Comparison of ENCODE assay signal across 9 cellular contexts in the genomic region with DNA sequence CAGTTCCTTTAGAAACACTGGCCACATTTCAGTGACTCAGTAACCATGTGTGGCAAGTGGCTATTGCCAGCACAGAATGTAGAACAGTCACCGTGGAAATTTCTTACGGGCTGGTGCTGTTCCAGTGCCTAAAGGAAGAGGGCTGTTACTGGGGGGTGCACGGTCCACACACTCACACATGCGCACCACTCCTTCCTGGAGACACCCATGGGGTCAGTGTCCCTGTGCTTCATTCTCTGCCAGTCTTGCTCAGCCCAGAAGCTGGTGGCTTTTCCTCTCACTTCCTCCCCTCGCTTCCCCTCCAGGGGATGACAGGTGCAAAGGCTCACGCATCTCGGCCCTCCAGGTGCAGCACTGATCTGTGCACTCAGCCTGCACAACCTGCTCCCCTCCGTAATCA.
A peak's percentile ranks its signal among the peaks of the same experiment; 100 is the strongest.
DNase-seq lines count a peak whose midpoint lies in the region; ATAC-seq and TF ChIP-seq lines count a peak whose summit lies in the region.
"Had no signal": no experiment of that assay in that cellular context is flagged by ENCODE, and none has a peak within 500 bp of the region (broad histone marks: within the 10 kb centered on the region; RNA-seq: fewer than 3 reads in every experiment).

No MANE protein-coding gene starts in this region.

- DNase-seq in AG20443 (ENCODE audit: low spot score) (peak; percentile 65), NOMO-1 treated with dmso at 0.1 percent for 144 hours (lab: John Stamatoyannopoulos, UW; ENCODE audit: unreplicated experiment) (peak; percentile 73), SHP77 treated with DMSO at 0.1 percent for 48 hours (lab: John Stamatoyannopoulos, UW) (no peak), NCI-H1694 treated with DMSO at 0.1 percent for 48 hours (lab: John Stamatoyannopoulos, UW) (no peak), KG1 (lab: John Stamatoyannopoulos, UW) (no peak)
- DNase-seq in stimulated activated naive CD4-positive, alpha-beta T cell treated with Interleukin-2 at 50 U/mL for 16 hours (lab: John Stamatoyannopoulos, UW) = no peak
- DNase-seq: OCI-M1 had no signal

- TF ChIP-seq POLR2A in GM19193 (IDR thresholded peaks at IDR 0.05; ENCODE audit: extremely low read depth, insufficient read depth, insufficient read length) = peak; percentile 20

- peak; percentile 49 for ATAC-seq in HG02970 (IDR thresholded peaks at IDR 0.05; ENCODE audit: low FRiP score, unreplicated experiment)

Comparison
In these comparisons a context has a peak if more than half of its experiments do, and no peak if none do; other contexts are left out.
1. DNase-seq: peak in AG20443 (single experiment) and NOMO-1 treated with dmso at 0.1 percent for 144 hours (single experiment); none in SHP77 treated with DMSO at 0.1 percent for 48 hours (single experiment), NCI-H1694 treated with DMSO at 0.1 percent for 48 hours (single experiment), KG1 (single experiment) and stimulated activated naive CD4-positive, alpha-beta T cell treated with Interleukin-2 at 50 U/mL for 16 hours (single experiment).